ENCODE assay signal across 1 cellular context in the genomic region with DNA sequence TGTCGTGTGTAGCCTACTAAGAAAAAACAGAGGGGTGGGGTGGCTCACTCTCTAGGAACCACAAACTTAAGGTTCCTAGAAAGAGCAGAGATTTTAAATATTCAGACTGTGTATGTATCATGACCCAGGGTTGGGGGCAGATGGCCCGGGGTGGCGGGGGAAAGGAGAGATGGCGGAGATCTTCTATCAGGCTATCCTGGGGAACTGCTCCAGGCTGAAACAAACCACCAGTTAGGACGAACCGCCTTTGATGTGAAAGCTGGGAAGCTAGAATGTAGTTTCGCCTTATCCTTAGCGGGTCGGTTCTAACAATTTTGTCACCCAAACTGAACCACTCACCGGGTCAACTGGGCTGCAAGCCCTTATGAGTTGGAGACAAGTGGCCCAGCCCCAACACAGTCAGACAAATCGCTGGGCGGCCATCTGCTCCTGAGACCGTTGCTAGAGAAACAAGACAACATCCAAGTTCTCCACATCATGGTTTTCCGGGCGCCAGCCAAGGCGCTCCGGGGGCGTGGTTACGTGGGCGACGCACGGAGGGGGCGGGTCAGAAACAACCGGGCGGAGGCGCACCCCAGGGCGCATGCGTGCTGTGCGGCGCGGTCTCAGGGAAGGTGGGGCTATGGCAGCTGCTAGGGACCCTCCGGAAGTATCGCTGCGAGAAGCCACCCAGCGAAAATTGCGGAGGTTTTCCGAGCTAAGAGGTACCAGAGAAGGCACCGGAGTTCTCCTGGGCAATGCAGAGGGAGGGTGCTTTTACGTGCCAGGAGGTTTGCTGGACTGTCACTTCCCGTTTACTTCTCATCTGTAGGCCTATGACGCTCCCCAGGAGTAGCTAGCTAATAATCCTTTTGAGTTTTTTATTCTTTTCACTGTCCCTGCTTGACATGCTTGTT.
TF ChIP-seq lines count a peak whose summit lies in the region.

A gene (plus strand): TSS at position 586 of the 896 bp plus-strand sequence. CDS start 37 bp downstream, at position 623.
A gene with protein sequence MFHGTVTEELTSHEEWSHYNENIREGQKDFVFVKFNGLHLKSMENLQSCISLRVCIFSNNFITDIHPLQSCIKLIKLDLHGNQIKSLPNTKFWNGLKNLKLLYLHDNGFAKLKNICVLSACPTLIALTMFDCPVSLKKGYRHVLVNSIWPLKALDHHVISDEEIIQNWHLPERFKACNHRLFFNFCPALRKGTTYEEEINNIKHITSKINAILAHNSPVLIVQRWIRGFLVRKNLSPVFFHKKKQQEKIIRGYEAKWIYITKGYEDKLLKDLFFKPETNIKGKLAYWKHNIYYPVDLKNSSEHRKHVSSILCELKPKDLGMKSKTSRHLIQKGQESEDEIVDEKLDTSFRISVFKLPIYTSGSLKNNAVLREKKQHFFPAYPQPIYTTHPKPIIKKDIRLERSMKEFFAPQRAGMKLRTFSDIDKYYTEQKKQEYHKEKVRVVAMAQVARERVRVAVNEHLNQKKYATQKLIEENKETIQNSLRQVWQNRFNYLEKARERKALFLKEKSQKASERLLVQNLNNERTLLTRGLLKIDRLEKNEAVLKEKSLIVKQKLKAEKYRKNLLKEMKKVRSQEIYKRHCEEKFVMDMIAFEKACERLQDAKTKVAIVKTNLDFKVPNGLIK (minus strand): TSS at position 520 of the 896 bp plus-strand sequence. CDS start 14,492 bp downstream, outside the sequence.

TF ChIP-seq in HepG2, 621 proteins besides CTCF, POLR2A, EP300 and RAD21 (continued from another document and continues in another):
- TF ChIP-seq, protein P1, sequence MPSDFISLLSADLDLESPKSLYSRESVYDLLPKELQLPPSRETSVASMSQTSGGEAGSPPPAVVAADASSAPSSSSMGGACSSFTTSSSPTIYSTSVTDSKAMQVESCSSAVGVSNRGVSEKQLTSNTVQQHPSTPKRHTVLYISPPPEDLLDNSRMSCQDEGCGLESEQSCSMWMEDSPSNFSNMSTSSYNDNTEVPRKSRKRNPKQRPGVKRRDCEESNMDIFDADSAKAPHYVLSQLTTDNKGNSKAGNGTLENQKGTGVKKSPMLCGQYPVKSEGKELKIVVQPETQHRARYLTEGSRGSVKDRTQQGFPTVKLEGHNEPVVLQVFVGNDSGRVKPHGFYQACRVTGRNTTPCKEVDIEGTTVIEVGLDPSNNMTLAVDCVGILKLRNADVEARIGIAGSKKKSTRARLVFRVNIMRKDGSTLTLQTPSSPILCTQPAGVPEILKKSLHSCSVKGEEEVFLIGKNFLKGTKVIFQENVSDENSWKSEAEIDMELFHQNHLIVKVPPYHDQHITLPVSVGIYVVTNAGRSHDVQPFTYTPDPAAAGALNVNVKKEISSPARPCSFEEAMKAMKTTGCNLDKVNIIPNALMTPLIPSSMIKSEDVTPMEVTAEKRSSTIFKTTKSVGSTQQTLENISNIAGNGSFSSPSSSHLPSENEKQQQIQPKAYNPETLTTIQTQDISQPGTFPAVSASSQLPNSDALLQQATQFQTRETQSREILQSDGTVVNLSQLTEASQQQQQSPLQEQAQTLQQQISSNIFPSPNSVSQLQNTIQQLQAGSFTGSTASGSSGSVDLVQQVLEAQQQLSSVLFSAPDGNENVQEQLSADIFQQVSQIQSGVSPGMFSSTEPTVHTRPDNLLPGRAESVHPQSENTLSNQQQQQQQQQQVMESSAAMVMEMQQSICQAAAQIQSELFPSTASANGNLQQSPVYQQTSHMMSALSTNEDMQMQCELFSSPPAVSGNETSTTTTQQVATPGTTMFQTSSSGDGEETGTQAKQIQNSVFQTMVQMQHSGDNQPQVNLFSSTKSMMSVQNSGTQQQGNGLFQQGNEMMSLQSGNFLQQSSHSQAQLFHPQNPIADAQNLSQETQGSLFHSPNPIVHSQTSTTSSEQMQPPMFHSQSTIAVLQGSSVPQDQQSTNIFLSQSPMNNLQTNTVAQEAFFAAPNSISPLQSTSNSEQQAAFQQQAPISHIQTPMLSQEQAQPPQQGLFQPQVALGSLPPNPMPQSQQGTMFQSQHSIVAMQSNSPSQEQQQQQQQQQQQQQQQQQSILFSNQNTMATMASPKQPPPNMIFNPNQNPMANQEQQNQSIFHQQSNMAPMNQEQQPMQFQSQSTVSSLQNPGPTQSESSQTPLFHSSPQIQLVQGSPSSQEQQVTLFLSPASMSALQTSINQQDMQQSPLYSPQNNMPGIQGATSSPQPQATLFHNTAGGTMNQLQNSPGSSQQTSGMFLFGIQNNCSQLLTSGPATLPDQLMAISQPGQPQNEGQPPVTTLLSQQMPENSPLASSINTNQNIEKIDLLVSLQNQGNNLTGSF (CRISPR knock-in tag; IDR thresholded peaks at IDR 0.05), result no peak
- TF ChIP-seq PHB2 (IDR thresholded peaks at IDR 0.05; ENCODE audit: partially characterized antibody), result no peak
- TF ChIP-seq MAF1 (CRISPR knock-in tag; IDR thresholded peaks at IDR 0.05; ENCODE audit: borderline replicate concordance), result no peak
- TF ChIP-seq ZNF331 (CRISPR knock-in tag; IDR thresholded peaks at IDR 0.05), result 0 out of 2 replicates have a peak, but pooled peaks have one; percentile 63
- TF ChIP-seq, protein P2, sequence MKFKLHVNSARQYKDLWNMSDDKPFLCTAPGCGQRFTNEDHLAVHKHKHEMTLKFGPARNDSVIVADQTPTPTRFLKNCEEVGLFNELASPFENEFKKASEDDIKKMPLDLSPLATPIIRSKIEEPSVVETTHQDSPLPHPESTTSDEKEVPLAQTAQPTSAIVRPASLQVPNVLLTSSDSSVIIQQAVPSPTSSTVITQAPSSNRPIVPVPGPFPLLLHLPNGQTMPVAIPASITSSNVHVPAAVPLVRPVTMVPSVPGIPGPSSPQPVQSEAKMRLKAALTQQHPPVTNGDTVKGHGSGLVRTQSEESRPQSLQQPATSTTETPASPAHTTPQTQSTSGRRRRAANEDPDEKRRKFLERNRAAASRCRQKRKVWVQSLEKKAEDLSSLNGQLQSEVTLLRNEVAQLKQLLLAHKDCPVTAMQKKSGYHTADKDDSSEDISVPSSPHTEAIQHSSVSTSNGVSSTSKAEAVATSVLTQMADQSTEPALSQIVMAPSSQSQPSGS (CRISPR knock-in tag; IDR thresholded peaks at IDR 0.05), result peak; percentile 50; the same call in 1 of the 2 replicates
- TF ChIP-seq, protein P3, sequence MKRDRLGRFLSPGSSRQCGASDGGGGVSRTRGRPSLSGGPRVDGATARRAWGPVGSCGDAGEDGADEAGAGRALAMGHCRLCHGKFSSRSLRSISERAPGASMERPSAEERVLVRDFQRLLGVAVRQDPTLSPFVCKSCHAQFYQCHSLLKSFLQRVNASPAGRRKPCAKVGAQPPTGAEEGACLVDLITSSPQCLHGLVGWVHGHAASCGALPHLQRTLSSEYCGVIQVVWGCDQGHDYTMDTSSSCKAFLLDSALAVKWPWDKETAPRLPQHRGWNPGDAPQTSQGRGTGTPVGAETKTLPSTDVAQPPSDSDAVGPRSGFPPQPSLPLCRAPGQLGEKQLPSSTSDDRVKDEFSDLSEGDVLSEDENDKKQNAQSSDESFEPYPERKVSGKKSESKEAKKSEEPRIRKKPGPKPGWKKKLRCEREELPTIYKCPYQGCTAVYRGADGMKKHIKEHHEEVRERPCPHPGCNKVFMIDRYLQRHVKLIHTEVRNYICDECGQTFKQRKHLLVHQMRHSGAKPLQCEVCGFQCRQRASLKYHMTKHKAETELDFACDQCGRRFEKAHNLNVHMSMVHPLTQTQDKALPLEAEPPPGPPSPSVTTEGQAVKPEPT (CRISPR knock-in tag; IDR thresholded peaks at IDR 0.05; ENCODE audit: low read depth), result no peak
- TF ChIP-seq, protein P4, sequence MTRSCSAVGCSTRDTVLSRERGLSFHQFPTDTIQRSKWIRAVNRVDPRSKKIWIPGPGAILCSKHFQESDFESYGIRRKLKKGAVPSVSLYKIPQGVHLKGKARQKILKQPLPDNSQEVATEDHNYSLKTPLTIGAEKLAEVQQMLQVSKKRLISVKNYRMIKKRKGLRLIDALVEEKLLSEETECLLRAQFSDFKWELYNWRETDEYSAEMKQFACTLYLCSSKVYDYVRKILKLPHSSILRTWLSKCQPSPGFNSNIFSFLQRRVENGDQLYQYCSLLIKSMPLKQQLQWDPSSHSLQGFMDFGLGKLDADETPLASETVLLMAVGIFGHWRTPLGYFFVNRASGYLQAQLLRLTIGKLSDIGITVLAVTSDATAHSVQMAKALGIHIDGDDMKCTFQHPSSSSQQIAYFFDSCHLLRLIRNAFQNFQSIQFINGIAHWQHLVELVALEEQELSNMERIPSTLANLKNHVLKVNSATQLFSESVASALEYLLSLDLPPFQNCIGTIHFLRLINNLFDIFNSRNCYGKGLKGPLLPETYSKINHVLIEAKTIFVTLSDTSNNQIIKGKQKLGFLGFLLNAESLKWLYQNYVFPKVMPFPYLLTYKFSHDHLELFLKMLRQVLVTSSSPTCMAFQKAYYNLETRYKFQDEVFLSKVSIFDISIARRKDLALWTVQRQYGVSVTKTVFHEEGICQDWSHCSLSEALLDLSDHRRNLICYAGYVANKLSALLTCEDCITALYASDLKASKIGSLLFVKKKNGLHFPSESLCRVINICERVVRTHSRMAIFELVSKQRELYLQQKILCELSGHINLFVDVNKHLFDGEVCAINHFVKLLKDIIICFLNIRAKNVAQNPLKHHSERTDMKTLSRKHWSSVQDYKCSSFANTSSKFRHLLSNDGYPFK (CRISPR knock-in tag; IDR thresholded peaks at IDR 0.05; ENCODE audit: borderline replicate concordance), result peak; percentile 55; the same call in 1 of the 2 replicates
- TF ChIP-seq REPIN1 (CRISPR knock-in tag; IDR thresholded peaks at IDR 0.05; ENCODE audit: borderline replicate concordance, low read depth), result no peak
- TF ChIP-seq, protein P5, sequence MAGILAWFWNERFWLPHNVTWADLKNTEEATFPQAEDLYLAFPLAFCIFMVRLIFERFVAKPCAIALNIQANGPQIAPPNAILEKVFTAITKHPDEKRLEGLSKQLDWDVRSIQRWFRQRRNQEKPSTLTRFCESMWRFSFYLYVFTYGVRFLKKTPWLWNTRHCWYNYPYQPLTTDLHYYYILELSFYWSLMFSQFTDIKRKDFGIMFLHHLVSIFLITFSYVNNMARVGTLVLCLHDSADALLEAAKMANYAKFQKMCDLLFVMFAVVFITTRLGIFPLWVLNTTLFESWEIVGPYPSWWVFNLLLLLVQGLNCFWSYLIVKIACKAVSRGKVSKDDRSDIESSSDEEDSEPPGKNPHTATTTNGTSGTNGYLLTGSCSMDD (CRISPR knock-in tag; IDR thresholded peaks at IDR 0.05), result no peak
- TF ChIP-seq ZNF33B (CRISPR knock-in tag; IDR thresholded peaks at IDR 0.05), result no peak
- TF ChIP-seq RARG (CRISPR knock-in tag; IDR thresholded peaks at IDR 0.05; ENCODE audit: low read depth), result no peak
- TF ChIP-seq ETV5 (CRISPR knock-in tag; IDR thresholded peaks at IDR 0.05; ENCODE audit: borderline replicate concordance), result peak; percentile 80
- no peak for TF ChIP-seq ZNF776 (CRISPR knock-in tag; IDR thresholded peaks at IDR 0.05)
- TF ChIP-seq, protein P6, sequence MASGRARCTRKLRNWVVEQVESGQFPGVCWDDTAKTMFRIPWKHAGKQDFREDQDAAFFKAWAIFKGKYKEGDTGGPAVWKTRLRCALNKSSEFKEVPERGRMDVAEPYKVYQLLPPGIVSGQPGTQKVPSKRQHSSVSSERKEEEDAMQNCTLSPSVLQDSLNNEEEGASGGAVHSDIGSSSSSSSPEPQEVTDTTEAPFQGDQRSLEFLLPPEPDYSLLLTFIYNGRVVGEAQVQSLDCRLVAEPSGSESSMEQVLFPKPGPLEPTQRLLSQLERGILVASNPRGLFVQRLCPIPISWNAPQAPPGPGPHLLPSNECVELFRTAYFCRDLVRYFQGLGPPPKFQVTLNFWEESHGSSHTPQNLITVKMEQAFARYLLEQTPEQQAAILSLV (CRISPR knock-in tag; IDR thresholded peaks at IDR 0.05; ENCODE audit: borderline replicate concordance), result no peak
- TF ChIP-seq, protein P7, sequence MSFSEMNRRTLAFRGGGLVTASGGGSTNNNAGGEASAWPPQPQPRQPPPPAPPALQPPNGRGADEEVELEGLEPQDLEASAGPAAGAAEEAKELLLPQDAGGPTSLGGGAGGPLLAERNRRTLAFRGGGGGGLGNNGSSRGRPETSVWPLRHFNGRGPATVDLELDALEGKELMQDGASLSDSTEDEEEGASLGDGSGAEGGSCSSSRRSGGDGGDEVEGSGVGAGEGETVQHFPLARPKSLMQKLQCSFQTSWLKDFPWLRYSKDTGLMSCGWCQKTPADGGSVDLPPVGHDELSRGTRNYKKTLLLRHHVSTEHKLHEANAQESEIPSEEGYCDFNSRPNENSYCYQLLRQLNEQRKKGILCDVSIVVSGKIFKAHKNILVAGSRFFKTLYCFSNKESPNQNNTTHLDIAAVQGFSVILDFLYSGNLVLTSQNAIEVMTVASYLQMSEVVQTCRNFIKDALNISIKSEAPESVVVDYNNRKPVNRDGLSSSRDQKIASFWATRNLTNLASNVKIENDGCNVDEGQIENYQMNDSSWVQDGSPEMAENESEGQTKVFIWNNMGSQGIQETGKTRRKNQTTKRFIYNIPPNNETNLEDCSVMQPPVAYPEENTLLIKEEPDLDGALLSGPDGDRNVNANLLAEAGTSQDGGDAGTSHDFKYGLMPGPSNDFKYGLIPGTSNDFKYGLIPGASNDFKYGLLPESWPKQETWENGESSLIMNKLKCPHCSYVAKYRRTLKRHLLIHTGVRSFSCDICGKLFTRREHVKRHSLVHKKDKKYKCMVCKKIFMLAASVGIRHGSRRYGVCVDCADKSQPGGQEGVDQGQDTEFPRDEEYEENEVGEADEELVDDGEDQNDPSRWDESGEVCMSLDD (CRISPR knock-in tag; IDR thresholded peaks at IDR 0.05; ENCODE audit: borderline replicate concordance), result no peak
- no peak for TF ChIP-seq DPF2 (CRISPR knock-in tag; IDR thresholded peaks at IDR 0.05; ENCODE audit: borderline replicate concordance, low read depth)
- no peak for TF ChIP-seq HHEX (CRISPR knock-in tag; IDR thresholded peaks at IDR 0.05)
- no peak for TF ChIP-seq ZNF569 (CRISPR knock-in tag; IDR thresholded peaks at IDR 0.05; ENCODE audit: borderline replicate concordance)
- TF ChIP-seq FIP1L1 (IDR thresholded peaks at IDR 0.05; ENCODE audit: borderline replicate concordance, insufficient read depth, low read depth, low read length), result no peak
- 0 out of 2 replicates have a peak, but pooled peaks have one; percentile 36 for TF ChIP-seq ZNF713 (CRISPR knock-in tag; IDR thresholded peaks at IDR 0.05)
- TF ChIP-seq NRL (CRISPR knock-in tag; IDR thresholded peaks at IDR 0.05; ENCODE audit: borderline replicate concordance), result no peak
- TF ChIP-seq MATR3 (CRISPR knock-in tag; IDR thresholded peaks at IDR 0.05), result no peak
- no peak for TF ChIP-seq ZNF430 (CRISPR knock-in tag; IDR thresholded peaks at IDR 0.05)
- TF ChIP-seq, protein P8, sequence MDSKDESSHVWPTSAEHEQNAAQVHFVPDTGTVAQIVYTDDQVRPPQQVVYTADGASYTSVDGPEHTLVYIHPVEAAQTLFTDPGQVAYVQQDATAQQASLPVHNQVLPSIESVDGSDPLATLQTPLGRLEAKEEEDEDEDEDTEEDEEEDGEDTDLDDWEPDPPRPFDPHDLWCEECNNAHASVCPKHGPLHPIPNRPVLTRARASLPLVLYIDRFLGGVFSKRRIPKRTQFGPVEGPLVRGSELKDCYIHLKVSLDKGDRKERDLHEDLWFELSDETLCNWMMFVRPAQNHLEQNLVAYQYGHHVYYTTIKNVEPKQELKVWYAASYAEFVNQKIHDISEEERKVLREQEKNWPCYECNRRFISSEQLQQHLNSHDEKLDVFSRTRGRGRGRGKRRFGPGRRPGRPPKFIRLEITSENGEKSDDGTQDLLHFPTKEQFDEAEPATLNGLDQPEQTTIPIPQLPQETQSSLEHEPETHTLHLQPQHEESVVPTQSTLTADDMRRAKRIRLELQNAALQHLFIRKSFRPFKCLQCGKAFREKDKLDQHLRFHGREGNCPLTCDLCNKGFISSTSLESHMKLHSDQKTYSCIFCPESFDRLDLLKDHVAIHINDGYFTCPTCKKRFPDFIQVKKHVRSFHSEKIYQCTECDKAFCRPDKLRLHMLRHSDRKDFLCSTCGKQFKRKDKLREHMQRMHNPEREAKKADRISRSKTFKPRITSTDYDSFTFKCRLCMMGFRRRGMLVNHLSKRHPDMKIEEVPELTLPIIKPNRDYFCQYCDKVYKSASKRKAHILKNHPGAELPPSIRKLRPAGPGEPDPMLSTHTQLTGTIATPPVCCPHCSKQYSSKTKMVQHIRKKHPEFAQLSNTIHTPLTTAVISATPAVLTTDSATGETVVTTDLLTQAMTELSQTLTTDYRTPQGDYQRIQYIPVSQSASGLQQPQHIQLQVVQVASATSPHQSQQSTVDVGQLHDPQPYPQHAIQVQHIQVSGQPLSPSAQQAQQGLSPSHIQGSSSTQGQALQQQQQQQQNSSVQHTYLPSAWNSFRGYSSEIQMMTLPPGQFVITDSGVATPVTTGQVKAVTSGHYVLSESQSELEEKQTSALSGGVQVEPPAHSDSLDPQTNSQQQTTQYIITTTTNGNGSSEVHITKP (CRISPR knock-in tag; IDR thresholded peaks at IDR 0.05; ENCODE audit: low read depth), result peak; percentile 21; the same call in 1 of the 2 replicates
